In the genomic region with DNA sequence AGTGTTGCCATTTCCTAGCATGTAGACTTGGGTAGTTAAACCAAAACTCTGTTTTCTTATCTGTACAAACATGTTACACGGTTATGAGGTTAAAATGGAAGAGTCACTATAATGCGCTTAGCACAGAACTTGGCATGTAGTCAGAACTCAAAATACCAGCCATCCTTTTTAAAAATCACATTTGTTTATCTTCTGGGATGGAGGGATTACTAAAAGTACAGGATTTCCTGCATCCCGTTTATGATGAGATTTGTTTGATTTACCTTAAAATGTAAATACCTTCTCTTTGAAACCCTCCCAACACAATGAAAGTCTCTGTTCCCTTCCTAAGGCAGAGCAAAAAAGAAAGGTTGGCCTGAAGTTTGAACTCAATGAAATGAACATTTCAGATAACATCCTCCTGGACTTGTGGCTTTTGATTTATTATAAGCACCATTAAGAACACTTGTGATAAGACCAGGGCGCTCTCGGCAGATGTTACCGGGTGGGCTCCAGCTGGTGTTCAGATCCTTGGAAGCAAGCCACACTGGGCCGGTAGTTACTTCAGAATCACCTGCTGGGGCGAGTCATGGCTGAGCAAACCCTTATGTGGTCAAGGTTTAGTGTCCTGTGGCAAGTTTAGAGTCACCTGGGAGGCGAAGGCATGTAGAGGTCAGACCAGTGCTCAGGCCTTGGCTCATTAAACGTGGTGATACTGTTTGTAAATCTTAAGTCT, we compare ENCODE assay signal across 1 cellular context.
TF ChIP-seq lines count a peak whose summit lies in the region.

No MANE protein-coding gene starts in this region.

TF ChIP-seq in HEK293, 187 proteins besides CTCF, POLR2A, EP300 and RAD21 (continued from another document):
- TF ChIP-seq, protein P1, sequence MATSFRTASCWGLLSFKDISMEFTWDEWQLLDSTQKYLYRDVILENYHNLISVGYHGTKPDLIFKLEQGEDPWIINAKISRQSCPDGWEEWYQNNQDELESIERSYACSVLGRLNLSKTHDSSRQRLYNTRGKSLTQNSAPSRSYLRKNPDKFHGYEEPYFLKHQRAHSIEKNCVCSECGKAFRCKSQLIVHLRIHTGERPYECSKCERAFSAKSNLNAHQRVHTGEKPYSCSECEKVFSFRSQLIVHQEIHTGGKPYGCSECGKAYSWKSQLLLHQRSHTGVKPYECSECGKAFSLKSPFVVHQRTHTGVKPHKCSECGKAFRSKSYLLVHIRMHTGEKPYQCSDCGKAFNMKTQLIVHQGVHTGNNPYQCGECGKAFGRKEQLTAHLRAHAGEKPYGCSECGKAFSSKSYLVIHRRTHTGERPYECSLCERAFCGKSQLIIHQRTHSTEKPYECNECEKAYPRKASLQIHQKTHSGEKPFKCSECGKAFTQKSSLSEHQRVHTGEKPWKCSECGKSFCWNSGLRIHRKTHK (tag by site-specific recombination; IDR thresholded peaks at IDR 0.05), result no peak
- TF ChIP-seq ZXDB (tag by site-specific recombination; IDR thresholded peaks at IDR 0.05) (0 out of 2 replicates have a peak, but pooled peaks have one; percentile 12), ZEB2 (tag by site-specific recombination; IDR thresholded peaks at IDR 0.05) (no peak), ZNF335 (tag by site-specific recombination; conservative IDR thresholded peaks at IDR 0.05) (no peak), ZNF16 (tag by site-specific recombination; IDR thresholded peaks at IDR 0.05; ENCODE audit: low read depth) (no peak), ZNF169 (tag by site-specific recombination; IDR thresholded peaks at IDR 0.05) (no peak), ZNF155 (tag by site-specific recombination; IDR thresholded peaks at IDR 0.05) (no peak), ZNF600 (tag by site-specific recombination; IDR thresholded peaks at IDR 0.05) (no peak), FEZF1 (tag by site-specific recombination; IDR thresholded peaks at IDR 0.05) (peak; percentile 74)
- TF ChIP-seq, protein P2, sequence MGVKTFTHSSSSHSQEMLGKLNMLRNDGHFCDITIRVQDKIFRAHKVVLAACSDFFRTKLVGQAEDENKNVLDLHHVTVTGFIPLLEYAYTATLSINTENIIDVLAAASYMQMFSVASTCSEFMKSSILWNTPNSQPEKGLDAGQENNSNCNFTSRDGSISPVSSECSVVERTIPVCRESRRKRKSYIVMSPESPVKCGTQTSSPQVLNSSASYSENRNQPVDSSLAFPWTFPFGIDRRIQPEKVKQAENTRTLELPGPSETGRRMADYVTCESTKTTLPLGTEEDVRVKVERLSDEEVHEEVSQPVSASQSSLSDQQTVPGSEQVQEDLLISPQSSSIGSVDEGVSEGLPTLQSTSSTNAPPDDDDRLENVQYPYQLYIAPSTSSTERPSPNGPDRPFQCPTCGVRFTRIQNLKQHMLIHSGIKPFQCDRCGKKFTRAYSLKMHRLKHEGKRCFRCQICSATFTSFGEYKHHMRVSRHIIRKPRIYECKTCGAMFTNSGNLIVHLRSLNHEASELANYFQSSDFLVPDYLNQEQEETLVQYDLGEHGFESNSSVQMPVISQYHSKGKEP (tag by site-specific recombination; IDR thresholded peaks at IDR 0.05), result no peak
- TF ChIP-seq, protein P3, sequence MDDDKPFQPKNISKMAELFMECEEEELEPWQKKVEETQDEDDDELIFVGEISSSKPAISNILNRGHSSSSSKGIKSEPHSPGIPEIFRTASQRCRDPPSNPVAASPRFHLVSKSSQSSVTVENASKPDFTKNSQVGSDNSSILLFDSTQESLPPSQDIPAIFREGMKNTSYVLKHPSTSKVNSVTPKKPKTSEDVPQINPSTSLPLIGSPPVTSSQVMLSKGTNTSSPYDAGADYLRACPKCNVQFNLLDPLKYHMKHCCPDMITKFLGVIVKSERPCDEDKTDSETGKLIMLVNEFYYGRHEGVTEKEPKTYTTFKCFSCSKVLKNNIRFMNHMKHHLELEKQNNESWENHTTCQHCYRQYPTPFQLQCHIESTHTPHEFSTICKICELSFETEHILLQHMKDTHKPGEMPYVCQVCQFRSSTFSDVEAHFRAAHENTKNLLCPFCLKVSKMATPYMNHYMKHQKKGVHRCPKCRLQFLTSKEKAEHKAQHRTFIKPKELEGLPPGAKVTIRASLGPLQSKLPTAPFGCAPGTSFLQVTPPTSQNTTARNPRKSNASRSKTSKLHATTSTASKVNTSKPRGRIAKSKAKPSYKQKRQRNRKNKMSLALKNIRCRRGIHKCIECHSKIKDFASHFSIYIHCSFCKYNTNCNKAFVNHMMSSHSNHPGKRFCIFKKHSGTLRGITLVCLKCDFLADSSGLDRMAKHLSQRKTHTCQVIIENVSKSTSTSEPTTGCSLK (tag by site-specific recombination; IDR thresholded peaks at IDR 0.05), result no peak
